In the genomic region with DNA sequence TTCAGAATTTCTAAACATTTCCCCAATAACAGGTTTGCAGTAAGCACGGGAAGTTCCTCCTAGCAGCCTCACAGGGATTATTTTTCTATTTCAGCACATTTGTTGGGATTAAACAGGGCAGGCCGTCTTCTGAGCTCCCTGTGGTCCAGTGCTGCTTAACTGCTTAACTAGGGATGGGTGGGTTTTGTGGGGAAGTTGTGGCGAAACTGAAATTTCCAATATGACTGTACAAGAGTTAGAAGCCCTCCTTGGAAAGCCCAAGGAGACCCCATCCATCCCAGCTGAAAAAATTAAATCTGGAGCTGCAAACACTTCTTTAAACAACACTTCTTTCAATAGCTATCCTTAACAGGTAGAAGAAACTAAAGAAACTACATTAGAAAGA, we compare ENCODE assay signal across 10 cellular contexts. TPM values are rescaled to one million over a fixed set of nuclear protein-coding genes. Genes with fewer than 3 reads are reported as not detected.
A peak's percentile ranks its signal among the peaks of the same experiment; 100 is the strongest.
DNase-seq lines count a peak whose midpoint lies in the region; ATAC-seq, FAIRE-seq and TF ChIP-seq lines count a peak whose summit lies in the region.
"Had no signal": no experiment of that assay in that cellular context is flagged by ENCODE, and none has a peak within 500 bp of the region (broad histone marks: within the 10 kb centered on the region; RNA-seq: fewer than 3 reads in every experiment).

No MANE protein-coding gene starts in this region.

- peak overlapping the region; percentile 92 to 99 (median 96) for H3K4me3 Mint-ChIP-seq in CD4-positive, CD25-positive, alpha-beta regulatory T cell
- H3K4me3 Mint-ChIP-seq in glutamatergic neuron (ENCODE audit: unreplicated experiment) = no peak overlapping the region

- H3K4me2 ChIP-seq in GM12878 (ENCODE audit: control insufficient read depth, insufficient read depth) (peak overlapping the region; percentile 81), osteoblast (ENCODE audit: insufficient read depth, low read length) (peak overlapping the region; percentile 35)

- FAIRE-seq in GM12878 (lab: Jason Lieb, UNC) = no peak

- intact Hi-C loops in GM12878 (cut with micrococcal nuclease; ENCODE audit: unreplicated experiment) = loop anchor here (2.0 kb wide), 1 partner anchor 33 kb away; no protein-coding TSS in a partner anchor

- peaks cover 12% of the 10 kb centered on the region for H3K36me3 ChIP-seq in CD4-positive, CD25-positive, alpha-beta regulatory T cell (ENCODE audit: control insufficient read depth, insufficient read depth, low read length)
- H3K36me3 ChIP-seq in GM12878 (ENCODE audit: control insufficient read depth in 2 of 2, insufficient read depth in 2 of 2, low read length in 1 of 2) (no peaks in the 10 kb centered on the region; a peak in 2 of 4 replicates), osteoblast (ENCODE audit: insufficient read depth, low read length) (no peaks in the 10 kb centered on the region)

- RAD21 ChIA-PET in GM12878 (lab: Charles Lee; ENCODE audit: unreplicated experiment) = interaction anchor here (1.2 to 4.4 kb wide), 7 partner anchors 8 to 172 kb away, joined by 3 to 37 read pairs (median 5); a partner anchor contains a TSS

- no peaks in the 10 kb centered on the region for H3K27me3 ChIP-seq in CD4-positive, CD25-positive, alpha-beta regulatory T cell (ENCODE audit: control insufficient read depth, insufficient read depth, low read length)
- H3K27me3 ChIP-seq in GM12878 (replicated peaks in 1 of 2; ENCODE audit: control insufficient read depth in 2 of 2, insufficient read depth in 2 of 2, low read length in 1 of 2) (no peaks in the 10 kb centered on the region), osteoblast (ENCODE audit: insufficient read depth, low read length) (no peaks in the 10 kb centered on the region)

- CTCF ChIA-PET in GM12878 (lab: Yijun Ruan, JAX) = interaction anchor here (0.7 to 7.1 kb wide), 6 partner anchors 8 to 66 kb away, joined by 3 to 46 read pairs (median 4); a partner anchor contains a TSS

- peaks cover 0 to 3% (median 0%) of the 10 kb centered on the region in 7 donors for H3K9me3 Mint-ChIP-seq in CD4-positive, CD25-positive, alpha-beta regulatory T cell
- no peaks in the 10 kb centered on the region for H3K9me3 Mint-ChIP-seq in glutamatergic neuron (ENCODE audit: unreplicated experiment)

- no peak for ATAC-seq in CD4-positive, CD25-positive, alpha-beta regulatory T cell (ENCODE audit: low read depth in 2 of 2)
- ATAC-seq in GM12878 (no peak), HG03469 (IDR thresholded peaks at IDR 0.05; ENCODE audit: unreplicated experiment) (no peak)

- TF ChIP-seq CTCF in GM12878 (IDR thresholded peaks at IDR 0.05 in 2 of 3, conservative IDR thresholded peaks at IDR 0.05 in 1 of 3; ENCODE audit: control insufficient read depth in 2 of 3, extremely low read depth in 1 of 3, insufficient read depth in 1 of 3, low read depth in 3 of 3, low read length in 3 of 3) = no peak
- no peak for TF ChIP-seq CTCF in osteoblast (IDR thresholded peaks at IDR 0.05; ENCODE audit: extremely low read depth, low read depth, low read length)
- TF ChIP-seq CTCF in glutamatergic neuron (IDR thresholded peaks at IDR 0.05; ENCODE audit: partially characterized antibody, unreplicated experiment) = no peak

- 0% methylated on average over 3 of the region's 3 CpGs for WGBS in GM12878 (ENCODE audit: insufficient coverage, insufficient replicate concordance, low lambda C conversion rate, missing lambda C conversion rate)

- peak overlapping the region; percentile 99 for H3K4me3 ChIP-seq in CD4-positive, CD25-positive, alpha-beta regulatory T cell (ENCODE audit: low read depth, low read length)
- peak overlapping the region; percentile 79 for H3K4me3 ChIP-seq in Jurkat, Clone E6-1 (ENCODE audit: low read length)
- peak overlapping the region; percentile 43 for H3K4me3 ChIP-seq in GM12878
- H3K4me3 ChIP-seq in osteoblast (ENCODE audit: insufficient read depth, low read length) = no peak overlapping the region
- H3K4me3 ChIP-seq: SK-N-MC had no signal

- H3K27me3 Mint-ChIP-seq in CD4-positive, CD25-positive, alpha-beta regulatory T cell = no peaks in the 10 kb centered on the region
- H3K27me3 Mint-ChIP-seq in glutamatergic neuron (ENCODE audit: unreplicated experiment) = no peaks in the 10 kb centered on the region

- peaks cover 94% of the 10 kb centered on the region for H3K4me1 ChIP-seq in CD4-positive, CD25-positive, alpha-beta regulatory T cell (ENCODE audit: control insufficient read depth, insufficient read depth, low read length, poor library complexity, severe bottlenecking)
- peaks cover 60% of the 10 kb centered on the region for H3K4me1 ChIP-seq in GM12878 (ENCODE audit: control insufficient read depth, insufficient read depth, low read length)
- H3K4me1 ChIP-seq in osteoblast (ENCODE audit: insufficient read depth, low read length) = peaks cover 21% of the 10 kb centered on the region

- no peak for TF ChIP-seq RAD21 in GM12878 (IDR thresholded peaks at IDR 0.05; ENCODE audit: insufficient read depth, low read depth, low read length)

- TF ChIP-seq POLR2A in GM12878 (IDR thresholded peaks at IDR 0.05; ENCODE audit: low read depth, low read length) = no peak

- DNase-seq in CD4-positive, CD25-positive, alpha-beta regulatory T cell = no peak
- DNase-seq in Jurkat, Clone E6-1 (ENCODE audit: low read depth, low spot score) = no peak
- DNase-seq in GM12878 (ENCODE audit: low read depth, low spot score) (no peak), osteoblast (ENCODE audit: insufficient read length, low spot score, missing footprints) (no peak), NCI-H1436 treated with DMSO at 0.1 percent for 48 hours (lab: John Stamatoyannopoulos, UW) (no peak), NCI-H1092 treated with DMSO at 0.1 percent for 48 hours (lab: John Stamatoyannopoulos, UW) (no peak), glutamatergic neuron (no peak)
- DNase-seq: NCI-H2029 treated with DMSO at 0.1 percent for 48 hours had no signal

- no peaks in the 10 kb centered on the region for H4K20me1 ChIP-seq in GM12878 (ENCODE audit: control insufficient read depth, insufficient read depth)
- peaks cover 12% of the 10 kb centered on the region for H4K20me1 ChIP-seq in osteoblast (ENCODE audit: insufficient read depth, low read length)

- no TSS peak for BruUV-seq in GM12878 (replicated peaks; lab: Mats Ljungman, UMichigan)

- peak overlapping the region; percentile 98 for H3K27ac ChIP-seq in CD4-positive, CD25-positive, alpha-beta regulatory T cell (ENCODE audit: insufficient read depth, low read length, poor library complexity, severe bottlenecking)
- H3K27ac ChIP-seq in GM12878 (ENCODE audit: control insufficient read depth, insufficient read depth) (peak overlapping the region; percentile 65), osteoblast (ENCODE audit: low read depth, low read length) (no peak overlapping the region)
- H3K27ac ChIP-seq: SK-N-MC had no signal

- SMC1A ChIA-PET in GM12878 (lab: Charles Lee; ENCODE audit: uncharacterized antibody, unreplicated experiment) = interaction anchor here (0.5 to 6.0 kb wide), 12 partner anchors 9 to 46 kb away, joined by 3 to 86 read pairs (median 5); a partner anchor contains a TSS

- H2AFZ ChIP-seq in GM12878 (ENCODE audit: control insufficient read depth, low read depth, low read length) = no peak overlapping the region
- H2AFZ ChIP-seq in osteoblast (ENCODE audit: low read length) = no peak overlapping the region

- peak overlapping the region; percentile 45 for H3K9ac ChIP-seq in GM12878 (ENCODE audit: control insufficient read depth, insufficient read depth, low read length)

- TF ChIP-seq EP300 in GM12878 (IDR thresholded peaks at IDR 0.05; ENCODE audit: borderline replicate concordance in 1 of 2, control insufficient read depth in 1 of 2, low read depth in 2 of 2, low read length in 2 of 2) = no peak

- no peaks in the 10 kb centered on the region for H3K9me3 ChIP-seq in CD4-positive, CD25-positive, alpha-beta regulatory T cell (ENCODE audit: control insufficient read depth in 2 of 2, low read length in 2 of 2)
- H3K9me3 ChIP-seq in GM12878 (replicated peaks; ENCODE audit: control insufficient read depth, insufficient read depth, low read length) (no peaks in the 10 kb centered on the region), osteoblast (ENCODE audit: low read depth, low read length) (no peaks in the 10 kb centered on the region)

- POLR2A ChIA-PET in GM12878 (lab: Charles Lee) = interaction anchor here (0.5 to 5.4 kb wide), 12 partner anchors 9 to 80 kb away, joined by 3 to 32 read pairs (median 5); a partner anchor contains a TSS

- peak overlapping the region; percentile 98 to 100 (median 99) for H3K27ac Mint-ChIP-seq in CD4-positive, CD25-positive, alpha-beta regulatory T cell
- H3K27ac Mint-ChIP-seq in glutamatergic neuron (ENCODE audit: unreplicated experiment) = no peak overlapping the region

- H3K79me2 ChIP-seq in GM12878 (ENCODE audit: control insufficient read depth, insufficient read depth, low read length) (peaks cover 36% of the 10 kb centered on the region), osteoblast (ENCODE audit: insufficient read depth, low read length) (no peaks in the 10 kb centered on the region)

- peaks cover 42% of the 10 kb centered on the region for H3K36me3 Mint-ChIP-seq in CD4-positive, CD25-positive, alpha-beta regulatory T cell
- H3K36me3 Mint-ChIP-seq in glutamatergic neuron (ENCODE audit: unreplicated experiment) = no peaks in the 10 kb centered on the region

- in situ Hi-C loops in GM12878 (cut with MboI) = no loop called here

- H3K4me1 Mint-ChIP-seq in CD4-positive, CD25-positive, alpha-beta regulatory T cell = peaks cover 23 to 89% (median 66%) of the 10 kb centered on the region in 4 donors
- peaks cover 24% of the 10 kb centered on the region for H3K4me1 Mint-ChIP-seq in glutamatergic neuron (ENCODE audit: low read depth, unreplicated experiment)

RNA-seq across cellular contexts. Expression of a gene that starts 22.2 kb away (rescaled TPM):
- 83.3 TPM for total RNA-seq in CD4-positive, CD25-positive, alpha-beta regulatory T cell
- polyA plus RNA-seq in CD4-positive, CD25-positive, alpha-beta regulatory T cell = 10 to 100 TPM; 49.0 to 67.4 (median 64.7) TPM
- polyA plus RNA-seq in Jurkat, Clone E6-1 (2012; ENCODE audit: insufficient read depth, insufficient read length) = 30.8 TPM
- total RNA-seq in GM12878 (2013; cell fraction: nucleolus; rRNA removed) = 18.9 and 25.4 TPM in 2 replicates
- total RNA-seq in GM12878 (2014; rRNA removed) (16.8 and 21.3 TPM in 2 replicates), GM12878 (2014; rRNA removed; fragmentation: Illumina TruSeq; extraction: Trizol) (10.9 and 11.9 TPM in 2 replicates), GM12878 (2021) (21.2 and 24.8 TPM in 2 replicates), osteoblast (5.3 and 8.7 TPM in 2 replicates), glutamatergic neuron (ENCODE audit: unreplicated experiment) (11.9 TPM)
- 20.4 TPM for polyA plus RNA-seq in GM12878 (2011; ENCODE audit: low read depth)
- polyA plus RNA-seq in GM12878 (2011; rRNA removed) (9.3 and 17.5 TPM in 2 replicates), GM12878 (2014; fragmentation: Illumina TruSeq; extraction: Trizol) (15.4 and 24.6 TPM in 2 replicates), GM12878 (2014; fragmentation: Nextera tagmentation; extraction: Ambion mirVana) (1 to 10 TPM; 2.1 to 3.3 TPM), GM12878 (2014; rRNA removed) (24.5 and 25.8 TPM in 2 replicates), GM12878 (2016; fragmentation: Nextera tagmentation; extraction: Ambion mirVana) (10 to 100 TPM; 18.7 to 29.6 TPM)
- polyA plus RNA-seq in GM12878 (2011; cell fraction: cytosol; rRNA removed) = 20.8 and 23.2 TPM in 2 replicates
- polyA plus RNA-seq in GM12878 (2011; cell fraction: nucleus; rRNA removed) = 23.2 and 28.5 TPM in 2 replicates
- 30.8 and 33.5 TPM in 2 replicates for polyA plus RNA-seq in GM12878 (2012)
- 10.5 and 29.3 TPM in 2 replicates for polyA minus RNA-seq in GM12878 (2011; rRNA and poly(A)+ RNA removed)
- 8.6 and 10.8 TPM in 2 replicates for polyA minus RNA-seq in GM12878 (2011; cell fraction: cytosol; rRNA and poly(A)+ RNA removed)
- 12.2 and 18.0 TPM in 2 replicates for polyA minus RNA-seq in GM12878 (2011; cell fraction: nucleus; rRNA and poly(A)+ RNA removed)

RNA-seq across cellular contexts. Expression of a gene that starts 33.9 kb away (rescaled TPM):
- 51.8 TPM for total RNA-seq in CD4-positive, CD25-positive, alpha-beta regulatory T cell
- 10 to 100 TPM; 28.2 to 38.8 (median 34.1) TPM for polyA plus RNA-seq in CD4-positive, CD25-positive, alpha-beta regulatory T cell
- 95.8 TPM for polyA plus RNA-seq in Jurkat, Clone E6-1 (2012; ENCODE audit: insufficient read depth, insufficient read length)
- 20.3 and 24.2 TPM in 2 replicates for total RNA-seq in GM12878 (2013; cell fraction: nucleolus; rRNA removed)
- total RNA-seq in GM12878 (2014; rRNA removed) = 54.8 and 61.1 TPM in 2 replicates
- 42.4 and 43.3 TPM in 2 replicates for total RNA-seq in GM12878 (2014; rRNA removed; fragmentation: Illumina TruSeq; extraction: Trizol)
- total RNA-seq in GM12878 (2021) = 39.5 and 46.2 TPM in 2 replicates
- 36.2 TPM for polyA plus RNA-seq in GM12878 (2011; ENCODE audit: low read depth)
- 34.4 and 55.3 TPM in 2 replicates for polyA plus RNA-seq in GM12878 (2011; rRNA removed)
- 55.6 and 57.9 TPM in 2 replicates for polyA plus RNA-seq in GM12878 (2011; cell fraction: cytosol; rRNA removed)
- polyA plus RNA-seq in GM12878 (2011; cell fraction: nucleus; rRNA removed) = 60.1 and 74.9 TPM in 2 replicates
- 30.7 and 48.1 TPM in 2 replicates for polyA plus RNA-seq in GM12878 (2012)
- 51.9 and 58.0 TPM in 2 replicates for polyA plus RNA-seq in GM12878 (2014; fragmentation: Illumina TruSeq; extraction: Trizol)
- 10 to 100 TPM; 40.0 to 44.4 TPM for polyA plus RNA-seq in GM12878 (2014; fragmentation: Nextera tagmentation; extraction: Ambion mirVana)
- 48.1 and 51.3 TPM in 2 replicates for polyA plus RNA-seq in GM12878 (2014; rRNA removed)
- polyA plus RNA-seq in GM12878 (2016; fragmentation: Nextera tagmentation; extraction: Ambion mirVana) = 100 to 1,000 TPM; 106 to 113 TPM
- polyA minus RNA-seq in GM12878 (2011; rRNA and poly(A)+ RNA removed) = 42.2 and 43.6 TPM in 2 replicates
- polyA minus RNA-seq in GM12878 (2011; cell fraction: cytosol; rRNA and poly(A)+ RNA removed) = 18.4 and 21.6 TPM in 2 replicates
- polyA minus RNA-seq in GM12878 (2011; cell fraction: nucleus; rRNA and poly(A)+ RNA removed) = 31.4 and 38.0 TPM in 2 replicates
- 43.6 and 48.1 TPM in 2 replicates for total RNA-seq in osteoblast
- 123 TPM for total RNA-seq in glutamatergic neuron (ENCODE audit: unreplicated experiment)

RNA-seq across cellular contexts. Expression of a gene that starts 46.8 kb away (rescaled TPM):
- 207 TPM for total RNA-seq in CD4-positive, CD25-positive, alpha-beta regulatory T cell
- 10 to 100 TPM; 37.0 to 49.6 (median 46.9) TPM for polyA plus RNA-seq in CD4-positive, CD25-positive, alpha-beta regulatory T cell
- polyA plus RNA-seq in Jurkat, Clone E6-1 (2012; ENCODE audit: insufficient read depth, insufficient read length) = 53.9 TPM
- 109 and 115 TPM in 2 replicates for total RNA-seq in GM12878 (2013; cell fraction: nucleolus; rRNA removed)
- 19.5 and 26.1 TPM in 2 replicates for total RNA-seq in GM12878 (2014; rRNA removed)
- total RNA-seq in GM12878 (2014; rRNA removed; fragmentation: Illumina TruSeq; extraction: Trizol) = 26.1 and 28.4 TPM in 2 replicates
- total RNA-seq in GM12878 (2021) = 40.1 and 45.8 TPM in 2 replicates
- 16.9 TPM for polyA plus RNA-seq in GM12878 (2011; ENCODE audit: low read depth)
- 20.5 and 24.2 TPM in 2 replicates for polyA plus RNA-seq in GM12878 (2011; rRNA removed)
- 21.1 and 27.5 TPM in 2 replicates for polyA plus RNA-seq in GM12878 (2011; cell fraction: cytosol; rRNA removed)
- polyA plus RNA-seq in GM12878 (2011; cell fraction: nucleus; rRNA removed) = 47.7 and 49.1 TPM in 2 replicates
- 20.5 and 24.9 TPM in 2 replicates for polyA plus RNA-seq in GM12878 (2012)
- polyA plus RNA-seq in GM12878 (2014; fragmentation: Illumina TruSeq; extraction: Trizol) = 30.6 and 40.2 TPM in 2 replicates
- 1 to 10 TPM; 6.6 to 8.7 TPM for polyA plus RNA-seq in GM12878 (2014; fragmentation: Nextera tagmentation; extraction: Ambion mirVana)
- polyA plus RNA-seq in GM12878 (2014; rRNA removed) = 15.9 and 19.9 TPM in 2 replicates
- 10 to 100 TPM; 41.2 to 44.5 TPM for polyA plus RNA-seq in GM12878 (2016; fragmentation: Nextera tagmentation; extraction: Ambion mirVana)
- 43.1 and 50.0 TPM in 2 replicates for polyA minus RNA-seq in GM12878 (2011; rRNA and poly(A)+ RNA removed)
- polyA minus RNA-seq in GM12878 (2011; cell fraction: cytosol; rRNA and poly(A)+ RNA removed) = 14.2 and 15.8 TPM in 2 replicates
- 27.4 and 50.0 TPM in 2 replicates for polyA minus RNA-seq in GM12878 (2011; cell fraction: nucleus; rRNA and poly(A)+ RNA removed)
- total RNA-seq in osteoblast = 50.7 and 51.4 TPM in 2 replicates
- 65.7 TPM for total RNA-seq in glutamatergic neuron (ENCODE audit: unreplicated experiment)
